ENCODE assay signal across 9 cellular contexts in genomic region chr17:48646183-48647102, GRCh38. TPM values are rescaled to one million over a fixed set of nuclear protein-coding genes. Genes with fewer than 3 reads are reported as not detected.
DNase-seq lines count a peak whose midpoint lies in the region; ATAC-seq and TF ChIP-seq lines count a peak whose summit lies in the region.
"Had no signal": no experiment of that assay in that cellular context is flagged by ENCODE, and none has a peak within 500 bp of the region (broad histone marks: within the 10 kb centered on the region; RNA-seq: fewer than 3 reads in every experiment).

No MANE protein-coding gene starts in this region.

- no peaks in the 10 kb centered on the region for H3K36me3 ChIP-seq in CD8-positive, alpha-beta T cell (ENCODE audit: insufficient read depth, low read length)

- intact Hi-C loops in CD8-positive, alpha-beta T cell (cut with DNase I, micrococcal nuclease), result no loop called here
- intact Hi-C loops in activated T-helper 1 cell treated with anti-CD3 and anti-CD28 coated beads, Interleukin-12 subunit alpha, Interleukin-12 subunit beta, Interleukin-2, Interleukin-4 antibody, amounts not matched to agents 30 ng/mL and 10 ng/mL and 1 ng/mL, durations not matched to agents 14 hours and 24 hours and 36 hours (cut with micrococcal nuclease), result loop anchor here (10.0 kb wide), 1 partner anchor 348 kb away; the partner anchor contains the start of gene IGF2BP1

- H3K36me3 Mint-ChIP-seq in CD8-positive, alpha-beta T cell, result peaks cover 2% of the 10 kb centered on the region
- H3K36me3 Mint-ChIP-seq in activated T-helper 1 cell treated with anti-CD3 and anti-CD28 coated beads, Interleukin-12 subunit alpha, Interleukin-12 subunit beta, Interleukin-2, Interleukin-4 antibody, amounts not matched to agents 30 ng/mL and 10 ng/mL and 1 ng/mL, durations not matched to agents 14 hours and 24 hours and 36 hours (ENCODE audit: low read depth), result peaks cover 2% of the 10 kb centered on the region
- no peaks in the 10 kb centered on the region for H3K36me3 Mint-ChIP-seq in mesothelial cell of epicardium

- no peaks in the 10 kb centered on the region for H3K9me3 ChIP-seq in CD8-positive, alpha-beta T cell (ENCODE audit: low read length)

- peaks cover 55% of the 10 kb centered on the region for H3K27me3 Mint-ChIP-seq in CD8-positive, alpha-beta T cell (ENCODE audit: low read depth)
- peaks cover 77% of the 10 kb centered on the region for H3K27me3 Mint-ChIP-seq in activated T-helper 1 cell treated with anti-CD3 and anti-CD28 coated beads, Interleukin-12 subunit alpha, Interleukin-12 subunit beta, Interleukin-2, Interleukin-4 antibody, amounts not matched to agents 30 ng/mL and 10 ng/mL and 1 ng/mL, durations not matched to agents 14 hours and 24 hours and 36 hours (ENCODE audit: insufficient read depth)
- peaks cover 82% of the 10 kb centered on the region for H3K27me3 Mint-ChIP-seq in mesothelial cell of epicardium (ENCODE audit: low read depth)

- peaks cover 34% of the 10 kb centered on the region for H3K27me3 ChIP-seq in CD8-positive, alpha-beta T cell (ENCODE audit: insufficient read depth, low read length)

- no peak overlapping the region for H3K27ac Mint-ChIP-seq in CD8-positive, alpha-beta T cell
- no peak overlapping the region for H3K27ac Mint-ChIP-seq in activated T-helper 1 cell treated with anti-CD3 and anti-CD28 coated beads, Interleukin-12 subunit alpha, Interleukin-12 subunit beta, Interleukin-2, Interleukin-4 antibody, amounts not matched to agents 30 ng/mL and 10 ng/mL and 1 ng/mL, durations not matched to agents 14 hours and 24 hours and 36 hours
- peak overlapping the region; percentile 95 for H3K27ac Mint-ChIP-seq in mesothelial cell of epicardium

- H3K4me1 Mint-ChIP-seq in CD8-positive, alpha-beta T cell (ENCODE audit: low read depth), result peaks cover 22% of the 10 kb centered on the region
- H3K4me1 Mint-ChIP-seq in activated T-helper 1 cell treated with anti-CD3 and anti-CD28 coated beads, Interleukin-12 subunit alpha, Interleukin-12 subunit beta, Interleukin-2, Interleukin-4 antibody, amounts not matched to agents 30 ng/mL and 10 ng/mL and 1 ng/mL, durations not matched to agents 14 hours and 24 hours and 36 hours (ENCODE audit: low read depth), result peaks cover 11% of the 10 kb centered on the region
- H3K4me1 Mint-ChIP-seq in mesothelial cell of epicardium, result peaks cover 45% of the 10 kb centered on the region

- CTCF ChIA-PET in CD8-positive, alpha-beta T cell (lab: Charles Lee), result interaction anchor here (1.0 kb wide), 1 partner anchor 22 kb away, joined by 3 read pairs; no protein-coding TSS in a partner anchor

- peak overlapping the region; percentile 56 for H3K4me3 ChIP-seq in CD8-positive, alpha-beta T cell (ENCODE audit: low read depth, low read length)

- POLR2A ChIA-PET in CD8-positive, alpha-beta T cell (lab: Charles Lee), result no interaction called here

- no peak overlapping the region for H3K27ac ChIP-seq in CD8-positive, alpha-beta T cell (ENCODE audit: low read depth, low read length)

- ATAC-seq in CD8-positive, alpha-beta T cell, result peak; percentile 69
- ATAC-seq in GM18873 (IDR thresholded peaks at IDR 0.05; ENCODE audit: low FRiP score, unreplicated experiment), result no peak
- ATAC-seq in HG02870 (IDR thresholded peaks at IDR 0.05; ENCODE audit: unreplicated experiment), result no peak

- peak overlapping the region; percentile 86 for H3K4me3 Mint-ChIP-seq in CD8-positive, alpha-beta T cell
- H3K4me3 Mint-ChIP-seq in activated T-helper 1 cell treated with anti-CD3 and anti-CD28 coated beads, Interleukin-12 subunit alpha, Interleukin-12 subunit beta, Interleukin-2, Interleukin-4 antibody, amounts not matched to agents 30 ng/mL and 10 ng/mL and 1 ng/mL, durations not matched to agents 14 hours and 24 hours and 36 hours, result peak overlapping the region; percentile 64
- H3K4me3 Mint-ChIP-seq in mesothelial cell of epicardium, result peak overlapping the region; percentile 85

- DNase-seq in CD8-positive, alpha-beta T cell, result peak in 3 of 7 experiments; percentile 24 to 42 (median 30)
- DNase-seq in HT1080 (ENCODE audit: low read depth), result peak; percentile 77
- no peak for DNase-seq in activated T-helper 1 cell treated with anti-CD3 and anti-CD28 coated beads, Interleukin-12 subunit alpha, Interleukin-12 subunit beta, Interleukin-2, Interleukin-4 antibody, amounts not matched to agents 30 ng/mL and 10 ng/mL and 1 ng/mL, durations not matched to agents 14 hours and 24 hours and 36 hours (ENCODE audit: low spot score)
- peak in 1 of 2 experiments; percentile 59 for DNase-seq in mesothelial cell of epicardium (ENCODE audit: low spot score in 2 of 2, unreplicated experiment in 2 of 2)
- DNase-seq in T1000 (lab: John Stamatoyannopoulos, UW), result no peak
- no peak for DNase-seq in GM19238 (ENCODE audit: insufficient read length, low spot score)

- H3K4me1 ChIP-seq in CD8-positive, alpha-beta T cell (ENCODE audit: insufficient read depth, low read length), result peaks cover 16% of the 10 kb centered on the region

- H3K9me3 Mint-ChIP-seq in CD8-positive, alpha-beta T cell, result no peaks in the 10 kb centered on the region
- H3K9me3 Mint-ChIP-seq in activated T-helper 1 cell treated with anti-CD3 and anti-CD28 coated beads, Interleukin-12 subunit alpha, Interleukin-12 subunit beta, Interleukin-2, Interleukin-4 antibody, amounts not matched to agents 30 ng/mL and 10 ng/mL and 1 ng/mL, durations not matched to agents 14 hours and 24 hours and 36 hours, result no peaks in the 10 kb centered on the region
- no peaks in the 10 kb centered on the region for H3K9me3 Mint-ChIP-seq in mesothelial cell of epicardium

- no peak for TF ChIP-seq CTCF in CD8-positive, alpha-beta T cell (IDR thresholded peaks at IDR 0.05)
- TF ChIP-seq CTCF in mesothelial cell of epicardium (IDR thresholded peaks at IDR 0.05; ENCODE audit: unreplicated experiment), result no peak

RNA-seq across cellular contexts. Expression of gene HOXB9, which starts 20.3 kb away (rescaled TPM):
- not detected for total RNA-seq in CD8-positive, alpha-beta T cell
- 25.1 and 31.4 TPM in 2 replicates for total RNA-seq in HT1080 (2014; rRNA removed; shearing (Covaris generic))
- polyA plus RNA-seq in HT1080 (2015; cell fraction: cytosol; rRNA removed), result 70.5 and 79.1 TPM in 2 replicates
- 63.8 and 72.9 TPM in 2 replicates for polyA plus RNA-seq in HT1080 (2015; cell fraction: nucleus; rRNA removed)
- total RNA-seq in activated T-helper 1 cell treated with anti-CD3 and anti-CD28 coated beads, Interleukin-12 subunit alpha, Interleukin-12 subunit beta, Interleukin-2, Interleukin-4 antibody, amounts not matched to agents 30 ng/mL and 10 ng/mL and 1 ng/mL, durations not matched to agents 14 hours and 24 hours and 36 hours, result 0.27 and 0.39 TPM in 2 replicates
- 33.8 to 35.4 TPM (median 34.4 TPM) in 3 replicates for total RNA-seq in mesothelial cell of epicardium

RNA-seq across cellular contexts. Expression of gene HOXB8, which starts 31.4 kb away (rescaled TPM):
- not detected for total RNA-seq in CD8-positive, alpha-beta T cell
- 10.8 and 11.2 TPM in 2 replicates for total RNA-seq in HT1080 (2014; rRNA removed; shearing (Covaris generic))
- 10.9 and 11.3 TPM in 2 replicates for polyA plus RNA-seq in HT1080 (2015; cell fraction: cytosol; rRNA removed)
- polyA plus RNA-seq in HT1080 (2015; cell fraction: nucleus; rRNA removed), result 11.4 and 17.7 TPM in 2 replicates
- total RNA-seq in activated T-helper 1 cell treated with anti-CD3 and anti-CD28 coated beads, Interleukin-12 subunit alpha, Interleukin-12 subunit beta, Interleukin-2, Interleukin-4 antibody, amounts not matched to agents 30 ng/mL and 10 ng/mL and 1 ng/mL, durations not matched to agents 14 hours and 24 hours and 36 hours, result not detected in 2 replicates
- total RNA-seq in mesothelial cell of epicardium, result 75.7 to 82.4 TPM (median 78.8 TPM) in 3 replicates

RNA-seq across cellular contexts. Expression of gene HOXB7, which starts 35.6 kb away (rescaled TPM):
- total RNA-seq in CD8-positive, alpha-beta T cell, result under 1 TPM in 1 of 2 experiments, not detected in 1; 0.22 TPM
- total RNA-seq in HT1080 (2014; rRNA removed; shearing (Covaris generic)), result 12.3 and 17.8 TPM in 2 replicates
- 17.1 and 18.8 TPM in 2 replicates for polyA plus RNA-seq in HT1080 (2015; cell fraction: cytosol; rRNA removed)
- polyA plus RNA-seq in HT1080 (2015; cell fraction: nucleus; rRNA removed), result 10.0 and 10.2 TPM in 2 replicates
- 0.49 and 0.51 TPM in 2 replicates for total RNA-seq in activated T-helper 1 cell treated with anti-CD3 and anti-CD28 coated beads, Interleukin-12 subunit alpha, Interleukin-12 subunit beta, Interleukin-2, Interleukin-4 antibody, amounts not matched to agents 30 ng/mL and 10 ng/mL and 1 ng/mL, durations not matched to agents 14 hours and 24 hours and 36 hours
- total RNA-seq in mesothelial cell of epicardium, result 18.6 to 20.3 TPM (median 19.5 TPM) in 3 replicates

RNA-seq across cellular contexts. Expression of gene HOXB6, which starts 41.7 kb away (rescaled TPM):
- total RNA-seq in CD8-positive, alpha-beta T cell, result under 1 TPM in 1 of 2 experiments, not detected in 1; 0.19 TPM
- total RNA-seq in HT1080 (2014; rRNA removed; shearing (Covaris generic)), result 19.2 and 23.4 TPM in 2 replicates
- 17.2 and 18.9 TPM in 2 replicates for polyA plus RNA-seq in HT1080 (2015; cell fraction: cytosol; rRNA removed)
- polyA plus RNA-seq in HT1080 (2015; cell fraction: nucleus; rRNA removed), result 70.8 and 81.1 TPM in 2 replicates
- 0.71 and 0.99 TPM in 2 replicates for total RNA-seq in activated T-helper 1 cell treated with anti-CD3 and anti-CD28 coated beads, Interleukin-12 subunit alpha, Interleukin-12 subunit beta, Interleukin-2, Interleukin-4 antibody, amounts not matched to agents 30 ng/mL and 10 ng/mL and 1 ng/mL, durations not matched to agents 14 hours and 24 hours and 36 hours
- total RNA-seq in mesothelial cell of epicardium, result 56.4 to 63.1 TPM (median 59.7 TPM) in 3 replicates

RNA-seq across cellular contexts. Expression of gene HOXB5, which starts 52.9 kb away (rescaled TPM):
- total RNA-seq in CD8-positive, alpha-beta T cell, result not detected
- 0.47 and 0.51 TPM in 2 replicates for total RNA-seq in HT1080 (2014; rRNA removed; shearing (Covaris generic))
- polyA plus RNA-seq in HT1080 (2015; cell fraction: cytosol; rRNA removed), result 3.2 and 3.6 TPM in 2 replicates
- polyA plus RNA-seq in HT1080 (2015; cell fraction: nucleus; rRNA removed), result 23.0 and 23.5 TPM in 2 replicates
- total RNA-seq in activated T-helper 1 cell treated with anti-CD3 and anti-CD28 coated beads, Interleukin-12 subunit alpha, Interleukin-12 subunit beta, Interleukin-2, Interleukin-4 antibody, amounts not matched to agents 30 ng/mL and 10 ng/mL and 1 ng/mL, durations not matched to agents 14 hours and 24 hours and 36 hours, result 0.10 TPM in 1 of 2 replicates, not detected in the other
- total RNA-seq in mesothelial cell of epicardium, result 28.6 to 32.4 TPM (median 31.1 TPM) in 3 replicates
- total RNA-seq: activated CD8-positive, alpha-beta memory T cell treated with anti-CD3 and anti-CD28 coated beads for 36 hours had no signal

Comparison
In these comparisons a context has a peak if more than half of its experiments do, and no peak if none do; other contexts are left out.
1. RNA of gene HOXB9, which starts 20.3 kb away (total RNA-seq): 33.8 to 35.4 TPM in mesothelial cell of epicardium and 25.1 to 31.4 TPM in HT1080; 0.27 to 0.39 TPM in activated T-helper 1 cell treated with anti-CD3 and anti-CD28 coated beads, Interleukin-12 subunit alpha, Interleukin-12 subunit beta, Interleukin-2, Interleukin-4 antibody, amounts not matched to agents 30 ng/mL and 10 ng/mL and 1 ng/mL, durations not matched to agents 14 hours and 24 hours and 36 hours and not detected in CD8-positive, alpha-beta T cell; every median in the first group is over 10 times any median in the second.
2. RNA of gene HOXB8, which starts 31.4 kb away (total RNA-seq): 75.7 to 82.4 TPM in mesothelial cell of epicardium and 10.8 to 11.2 TPM in HT1080; not detected in CD8-positive, alpha-beta T cell and not detected in activated T-helper 1 cell treated with anti-CD3 and anti-CD28 coated beads, Interleukin-12 subunit alpha, Interleukin-12 subunit beta, Interleukin-2, Interleukin-4 antibody, amounts not matched to agents 30 ng/mL and 10 ng/mL and 1 ng/mL, durations not matched to agents 14 hours and 24 hours and 36 hours; every median in the first group is over 10 times any median in the second.
3. Peak in every context shown above with its lines, with median percentiles within 50 percentile points of each other: H3K4me3 Mint-ChIP-seq.